Comparison of ENCODE assay signal across 24 cellular contexts in genomic region chr2:104574367-104574766, GRCh38.
"Had no signal": no experiment of that assay in that cellular context is flagged by ENCODE, and none has a peak within 500 bp of the region (broad histone marks: within the 10 kb centered on the region; RNA-seq: fewer than 3 reads in every experiment).

No MANE protein-coding gene starts in this region.

- H3K79me2 ChIP-seq: hepatocyte had no signal

- ATAC-seq: mucosa of descending colon; naive thymus-derived CD4-positive, alpha-beta T cell; natural killer cell treated with Interleukin-12 subunit alpha and Interleukin-12 subunit beta and Interleukin-15 and Interleukin-18, amount 100 ng/mL, for 72 hours; sciatic nerve; stimulated activated naive B cell treated with anti-CD40 and anti-IgM and Interleukin-4, amounts not matched to agents 10 μg/mL and 1 μg/mL and 100 μg/mL, for 72 hours; stimulated activated naive CD8-positive, alpha-beta T cell treated with anti-CD3 and anti-CD28 coated beads, Interleukin-15, Interleukin-2, amounts not matched to agents 100 U/mL and 50 U/mL, for 24 hours; upper lobe of right lung had no signal

- H3K4me2 ChIP-seq: hepatocyte had no signal

- H2AFZ ChIP-seq: hepatocyte had no signal

- H3K36me3 ChIP-seq: left ventricle myocardium inferior, ovary, right atrium auricular region, stomach, thyroid gland, transverse colon, upper lobe of right lung, vagina had no signal

- H3K4me1 ChIP-seq: left ventricle myocardium inferior, right atrium auricular region, stomach, testis, thyroid gland, transverse colon, upper lobe of right lung, vagina had no signal

- H3K4me3 ChIP-seq: hepatocyte, left ventricle myocardium inferior, lung, mucosa of descending colon, ovary, right atrium auricular region, skin epidermis, stomach, testis, thyroid gland, transverse colon, upper lobe of right lung, vagina had no signal

- H3K27ac ChIP-seq: hepatocyte, left ventricle myocardium inferior, ovary, right atrium auricular region, skin epidermis, stomach, testis, thyroid gland, transverse colon, upper lobe of right lung, vagina had no signal

- H3K27me3 ChIP-seq: hepatocyte, ovary, right atrium auricular region, stomach, testis, thyroid gland, transverse colon, upper lobe of right lung, vagina had no signal

- H3K9me3 ChIP-seq: left ventricle myocardium inferior, mucosa of descending colon, ovary, right atrium auricular region, stomach, testis, thyroid gland, transverse colon, upper lobe of right lung, vagina had no signal

- DNase-seq: islet precursor cell; left ventricle myocardium inferior; mesendoderm; mucosa of descending colon; naive thymus-derived CD4-positive, alpha-beta T cell; ovary; stimulated activated CD4-positive, alpha-beta T cell treated with anti-CD3 and anti-CD28 coated beads, Interleukin-12 subunit alpha, Interleukin-12 subunit beta, amount 100 ng/mL, for 4 hours; stimulated activated CD4-positive, alpha-beta T cell treated with anti-CD3 and anti-CD28 coated beads, Interleukin-15, amount 100 ng/mL, for 24 hours; stimulated activated CD4-positive, alpha-beta T cell treated with anti-CD3 and anti-CD28 coated beads, Interleukin-2, amount 100 ng/mL, for 24 hours; stimulated activated CD4-positive, alpha-beta T cell treated with anti-CD3 and anti-CD28 coated beads, Interleukin-4, amount 100 ng/mL, for 1 hour; stimulated activated naive B cell treated with anti-CD40 and anti-IgM and Interleukin-4, amounts not matched to agents 10 μg/mL and 1 μg/mL and 100 μg/mL, for 72 hours; stimulated activated naive CD8-positive, alpha-beta T cell treated with anti-CD3 and anti-CD28 coated beads, Interleukin-15, Interleukin-2, amounts not matched to agents 100 U/mL and 50 U/mL, for 24 hours; stomach; testis; thyroid gland; transverse colon; upper lobe of right lung had no signal
